ENCODE assay signal across 8 cellular contexts in the genomic region with DNA sequence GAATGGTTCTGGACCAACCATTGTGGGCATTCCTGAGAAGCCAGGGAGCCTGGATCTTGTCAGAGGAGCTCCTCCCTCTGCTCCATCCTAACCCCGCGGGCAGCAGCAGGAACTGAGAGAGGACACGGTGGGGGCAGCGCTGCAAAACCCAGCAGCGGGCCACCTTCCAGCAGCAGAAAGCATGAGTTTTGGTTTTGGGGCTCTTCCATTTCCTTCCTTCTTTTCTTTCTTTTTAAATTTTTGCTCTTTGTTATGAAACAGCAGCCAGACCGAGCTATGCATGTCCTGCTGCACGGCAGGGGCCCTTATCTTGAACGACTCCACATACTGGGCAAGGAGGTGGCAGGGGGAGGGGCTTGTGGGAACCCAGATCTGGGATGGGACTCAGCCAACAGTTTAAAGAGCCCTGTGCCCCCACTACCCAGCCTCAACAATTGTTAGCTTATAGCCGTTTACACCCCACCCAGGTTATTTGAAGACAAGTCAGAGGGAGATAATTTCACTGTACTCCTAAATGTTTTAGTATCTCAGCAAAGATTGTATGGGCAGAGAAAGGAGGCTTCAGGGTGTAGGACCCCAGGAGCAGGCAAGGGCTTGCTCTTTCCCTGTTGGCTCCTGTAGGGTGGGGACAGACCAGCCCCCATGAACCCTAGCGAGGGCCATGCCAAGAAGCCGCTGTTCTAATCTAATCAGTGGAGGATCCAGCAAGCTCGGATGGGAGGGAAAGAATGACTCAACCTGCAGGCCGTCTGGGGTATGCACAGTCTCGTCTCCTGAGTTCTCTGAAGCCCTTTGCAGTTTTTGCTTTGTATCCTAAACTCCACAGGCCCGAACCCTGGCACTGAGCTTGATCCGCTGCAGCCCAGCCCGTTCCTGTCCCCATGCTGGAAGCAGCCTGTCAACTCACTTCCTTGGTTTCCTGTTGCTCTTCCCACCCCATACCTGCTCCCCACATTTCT.
DNase-seq lines count a peak whose midpoint lies in the region; ATAC-seq and TF ChIP-seq lines count a peak whose summit lies in the region.

No MANE protein-coding gene starts in this region.

- H3K36me3 ChIP-seq in OCI-LY7 (ENCODE audit: insufficient read depth, low read length), result peaks cover 39% of the 10 kb centered on the region; the same call in 1 of the 2 replicates

- H3K27ac Mint-ChIP-seq in stimulated activated naive B cell treated with anti-CD40 and anti-IgM and Interleukin-4, amounts not matched to agents 10 μg/mL and 1 μg/mL and 100 μg/mL, for 72 hours, result peak overlapping the region; percentile 99

- POLR2A ChIA-PET in OCI-LY7 (lab: Charles Lee), result interaction anchor here (0.7 to 1.3 kb wide), 3 partner anchors 18 to 33 kb away, joined by 3 to 4 read pairs (median 3); no protein-coding TSS in a partner anchor
- POLR2A ChIA-PET in HEK293T (lab: Yijun Ruan, JAX), result interaction anchor here (1.4 kb wide), 1 partner anchor 10 kb away, joined by 6 read pairs; no protein-coding TSS in a partner anchor

- H3K36me3 Mint-ChIP-seq in stimulated activated naive B cell treated with anti-CD40 and anti-IgM and Interleukin-4, amounts not matched to agents 10 μg/mL and 1 μg/mL and 100 μg/mL, for 72 hours, result peaks cover 38 to 63% of the 10 kb centered on the region in 2 donors

- intact Hi-C loops in OCI-LY7 (cut with micrococcal nuclease; ENCODE audit: unreplicated experiment), result no loop called here

- no peak overlapping the region for H2AFZ ChIP-seq in OCI-LY7 (ENCODE audit: low read length)

- H3K27me3 Mint-ChIP-seq in stimulated activated naive B cell treated with anti-CD40 and anti-IgM and Interleukin-4, amounts not matched to agents 10 μg/mL and 1 μg/mL and 100 μg/mL, for 72 hours, result no peaks in the 10 kb centered on the region

- peaks cover 4% of the 10 kb centered on the region in 2 donors for H3K9me3 Mint-ChIP-seq in stimulated activated naive B cell treated with anti-CD40 and anti-IgM and Interleukin-4, amounts not matched to agents 10 μg/mL and 1 μg/mL and 100 μg/mL, for 72 hours

- no TSS peak for BruUV-seq in OCI-LY7 (replicated peaks; lab: Mats Ljungman, UMichigan)

- no peaks in the 10 kb centered on the region for H3K9me2 ChIP-seq in OCI-LY7 (ENCODE audit: insufficient read depth, low read length)

- H3K4me1 ChIP-seq in OCI-LY7 (ENCODE audit: insufficient read depth, low read length, poor library complexity, severe bottlenecking), result peaks cover 68% of the 10 kb centered on the region

- H4K20me1 ChIP-seq in OCI-LY7 (ENCODE audit: insufficient read depth, low read length), result peaks cover 12% of the 10 kb centered on the region

- DNase-seq in OCI-LY7 (ENCODE audit: low spot score), result no peak
- peak; percentile 72 for DNase-seq in astrocyte of the cerebellum (ENCODE audit: low read depth)
- peak; percentile 87 for DNase-seq in islet precursor cell
- DNase-seq in stimulated activated naive B cell treated with anti-CD40 and anti-IgM and Interleukin-4, amounts not matched to agents 10 μg/mL and 1 μg/mL and 100 μg/mL, for 72 hours, result no peak
- no peak for DNase-seq in HEK293T (ENCODE audit: extremely low spot score)

- peaks cover 76 to 99% of the 10 kb centered on the region in 2 donors for H3K4me1 Mint-ChIP-seq in stimulated activated naive B cell treated with anti-CD40 and anti-IgM and Interleukin-4, amounts not matched to agents 10 μg/mL and 1 μg/mL and 100 μg/mL, for 72 hours

- peak overlapping the region; percentile 85 to 91 for H3K4me3 Mint-ChIP-seq in stimulated activated naive B cell treated with anti-CD40 and anti-IgM and Interleukin-4, amounts not matched to agents 10 μg/mL and 1 μg/mL and 100 μg/mL, for 72 hours

- peak overlapping the region; percentile 68 for H3K4me2 ChIP-seq in OCI-LY7 (ENCODE audit: low read length)

- peak; percentile 34 for ATAC-seq in GM18868 (IDR thresholded peaks at IDR 0.05; ENCODE audit: unreplicated experiment)
- ATAC-seq in stimulated activated naive B cell treated with anti-CD40 and anti-IgM and Interleukin-4, amounts not matched to agents 10 μg/mL and 1 μg/mL and 100 μg/mL, for 72 hours (replicated peaks), result peak; percentile 6 to 20
- ATAC-seq in GM19035 (IDR thresholded peaks at IDR 0.05; ENCODE audit: unreplicated experiment), result no peak
- ATAC-seq in GM19324 (IDR thresholded peaks at IDR 0.05; ENCODE audit: low FRiP score, unreplicated experiment), result no peak

- no peaks in the 10 kb centered on the region for H3K9me3 ChIP-seq in OCI-LY7 (ENCODE audit: low read length)

- CTCF ChIA-PET in OCI-LY7 (lab: Charles Lee; ENCODE audit: unreplicated experiment) (interaction anchor here (0.9 kb wide), 1 partner anchor 43 kb away, joined by 3 read pairs; no protein-coding TSS in a partner anchor), HEK293T (lab: Yijun Ruan, JAX) (interaction anchor here (0.7 to 0.8 kb wide), 2 partner anchors 9 to 43 kb away, joined by 3 read pairs; no protein-coding TSS in a partner anchor)

- in situ Hi-C loops in astrocyte of the cerebellum (cut with HindIII; ENCODE audit: low sequenced_read_pairs), result no loop called here

- TF ChIP-seq CTCF in OCI-LY7 (conservative IDR thresholded peaks at IDR 0.05; ENCODE audit: low read length), result no peak
- peak; percentile 13 for TF ChIP-seq CTCF in astrocyte of the cerebellum (IDR thresholded peaks at IDR 0.05; ENCODE audit: low read depth, low read length, missing control alignments)

- H3K79me2 ChIP-seq in OCI-LY7 (ENCODE audit: insufficient read depth, low read depth, low read length), result peaks cover 100% of the 10 kb centered on the region

- H3K4me3 ChIP-seq in OCI-LY7 (ENCODE audit: low read depth, low read length, poor library complexity, severe bottlenecking), result peak overlapping the region; percentile 33
- H3K4me3 ChIP-seq in astrocyte of the cerebellum (ENCODE audit: low read depth, low read length), result no peak overlapping the region

- H3K27ac ChIP-seq in OCI-LY7 (ENCODE audit: low read depth, low read length, poor library complexity, severe bottlenecking), result peak overlapping the region; percentile 29

TF ChIP-seq in HEK293T, 16 proteins besides CTCF, POLR2A, EP300 and RAD21:
- TF ChIP-seq ARNT (IDR thresholded peaks at IDR 0.05) (no peak), FOXK2 (IDR thresholded peaks at IDR 0.05) (no peak), FOXM1 (IDR thresholded peaks at IDR 0.05; ENCODE audit: borderline replicate concordance) (no peak), FOXA1 (IDR thresholded peaks at IDR 0.05) (no peak), SP1 (IDR thresholded peaks at IDR 0.05) (no peak), TARDBP (IDR thresholded peaks at IDR 0.05) (no peak), BHLHE40 (IDR thresholded peaks at IDR 0.05; ENCODE audit: borderline replicate concordance) (no peak), CTBP1 (IDR thresholded peaks at IDR 0.05; ENCODE audit: borderline replicate concordance) (no peak), SUZ12 (IDR thresholded peaks at IDR 0.05) (no peak), ZNF384 (IDR thresholded peaks at IDR 0.05) (no peak)
- TF ChIP-seq, protein P1, sequence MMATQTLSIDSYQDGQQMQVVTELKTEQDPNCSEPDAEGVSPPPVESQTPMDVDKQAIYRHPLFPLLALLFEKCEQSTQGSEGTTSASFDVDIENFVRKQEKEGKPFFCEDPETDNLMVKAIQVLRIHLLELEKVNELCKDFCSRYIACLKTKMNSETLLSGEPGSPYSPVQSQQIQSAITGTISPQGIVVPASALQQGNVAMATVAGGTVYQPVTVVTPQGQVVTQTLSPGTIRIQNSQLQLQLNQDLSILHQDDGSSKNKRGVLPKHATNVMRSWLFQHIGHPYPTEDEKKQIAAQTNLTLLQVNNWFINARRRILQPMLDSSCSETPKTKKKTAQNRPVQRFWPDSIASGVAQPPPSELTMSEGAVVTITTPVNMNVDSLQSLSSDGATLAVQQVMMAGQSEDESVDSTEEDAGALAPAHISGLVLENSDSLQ (IDR thresholded peaks at IDR 0.05), result no peak

Comparison
In these comparisons a context has a peak if more than half of its experiments do, and no peak if none do; other contexts are left out.
1. ATAC-seq: peak in GM18868 (single experiment) and stimulated activated naive B cell treated with anti-CD40 and anti-IgM and Interleukin-4, amounts not matched to agents 10 μg/mL and 1 μg/mL and 100 μg/mL, for 72 hours (2 of 2); none in GM19035 (single experiment) and GM19324 (single experiment).
2. DNase-seq: peak in astrocyte of the cerebellum (single experiment) and islet precursor cell (single experiment); none in OCI-LY7 (single experiment), stimulated activated naive B cell treated with anti-CD40 and anti-IgM and Interleukin-4, amounts not matched to agents 10 μg/mL and 1 μg/mL and 100 μg/mL, for 72 hours (single experiment) and HEK293T (single experiment).